Comparison of ENCODE assay signal across 6 cellular contexts in genomic region chr9:123128591-123128990, GRCh38.
"Had no signal": no experiment of that assay in that cellular context is flagged by ENCODE, and none has a peak within 500 bp of the region (broad histone marks: within the 10 kb centered on the region; RNA-seq: fewer than 3 reads in every experiment).

No MANE protein-coding gene starts in this region.

- DNase-seq: H9, HCEC 1CT, IMR-90, KG1 had no signal

- ATAC-seq: GM23338, K562 had no signal

- H3K9me3 Mint-ChIP-seq: GM23338, H9 had no signal

- H3K4me3 Mint-ChIP-seq: GM23338, H9 had no signal

- H3K27ac Mint-ChIP-seq: GM23338, H9 had no signal

- H3K4me3 ChIP-seq: GM23338, K562 had no signal
